ENCODE assay signal across 8 cellular contexts in the genomic region with DNA sequence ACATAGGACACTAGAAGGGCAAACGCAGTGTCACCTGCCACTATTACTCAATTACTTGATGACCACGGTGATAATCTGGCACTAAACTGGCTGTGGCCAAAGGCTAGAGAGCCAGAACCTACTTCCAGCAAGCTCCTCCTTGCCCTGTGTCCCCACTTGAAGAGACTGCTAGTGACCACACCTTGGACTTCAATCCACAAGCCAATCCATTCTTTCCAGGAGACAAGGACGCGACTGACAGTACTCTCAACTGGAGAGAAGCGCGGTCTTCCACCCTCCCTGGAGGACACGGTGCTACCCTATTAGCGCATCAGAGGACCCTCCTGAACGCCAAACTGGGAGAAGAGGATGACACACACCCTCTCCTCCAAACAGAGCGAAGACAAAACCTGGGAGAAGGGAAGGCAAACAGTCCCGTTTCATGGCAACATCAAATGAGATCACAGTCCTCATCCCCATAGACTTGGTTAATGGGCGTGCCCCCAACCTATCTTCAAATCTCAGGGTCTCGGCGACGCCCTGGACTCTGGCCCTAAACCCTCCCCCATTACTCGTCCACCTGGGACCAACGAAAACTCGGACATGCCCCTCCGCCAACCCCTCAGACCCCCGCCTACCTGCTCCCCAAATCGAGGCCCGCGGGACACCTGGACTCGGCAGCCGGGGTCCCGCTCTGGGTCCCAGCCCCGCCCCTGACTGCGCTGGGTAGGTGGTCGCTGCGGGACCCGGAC. TPM values are rescaled to one million over a fixed set of nuclear protein-coding genes. Genes with fewer than 3 reads are reported as not detected.
DNase-seq lines count a peak whose midpoint lies in the region; ATAC-seq and TF ChIP-seq lines count a peak whose summit lies in the region.

No MANE protein-coding gene starts in this region.

- H3K27me3 Mint-ChIP-seq in activated CD4-positive, alpha-beta T cell treated with anti-CD3 and anti-CD28 coated beads, Interleukin-2, amount 10 ng/mL, durations not matched to agents 7 days and 5 days: no peaks in the 10 kb centered on the region
- no peaks in the 10 kb centered on the region for H3K27me3 Mint-ChIP-seq in T-helper 17 cell
- H3K27me3 Mint-ChIP-seq in naive thymus-derived CD4-positive, alpha-beta T cell: peaks cover 0 to 6% (median 0%) of the 10 kb centered on the region in 5 donors

- no peaks in the 10 kb centered on the region for H3K9me3 Mint-ChIP-seq in activated CD4-positive, alpha-beta T cell treated with anti-CD3 and anti-CD28 coated beads, Interleukin-2, amount 10 ng/mL, durations not matched to agents 7 days and 5 days
- peaks cover 0 to 5% (median 0%) of the 10 kb centered on the region in 11 donors for H3K9me3 Mint-ChIP-seq in naive thymus-derived CD4-positive, alpha-beta T cell

- peaks cover 45% of the 10 kb centered on the region for H3K4me1 Mint-ChIP-seq in activated CD4-positive, alpha-beta T cell treated with anti-CD3 and anti-CD28 coated beads, Interleukin-2, amount 10 ng/mL, durations not matched to agents 7 days and 5 days
- peaks cover 24% of the 10 kb centered on the region for H3K4me1 Mint-ChIP-seq in T-helper 17 cell
- H3K4me1 Mint-ChIP-seq in naive thymus-derived CD4-positive, alpha-beta T cell: peaks cover 16 to 38% (median 31%) of the 10 kb centered on the region in 7 donors

- H3K27ac ChIP-seq in naive thymus-derived CD4-positive, alpha-beta T cell (ENCODE audit: low read depth, low read length): peak overlapping the region; percentile 97

- H3K36me3 Mint-ChIP-seq in activated CD4-positive, alpha-beta T cell treated with anti-CD3 and anti-CD28 coated beads, Interleukin-2, amount 10 ng/mL, durations not matched to agents 7 days and 5 days (ENCODE audit: low read depth): peaks cover 12% of the 10 kb centered on the region
- H3K36me3 Mint-ChIP-seq in T-helper 17 cell (ENCODE audit: low read depth): no peaks in the 10 kb centered on the region
- H3K36me3 Mint-ChIP-seq in naive thymus-derived CD4-positive, alpha-beta T cell: peaks cover 0 to 7% (median 4%) of the 10 kb centered on the region in 5 donors

- peak overlapping the region; percentile 88 for H3K4me3 Mint-ChIP-seq in activated CD4-positive, alpha-beta T cell treated with anti-CD3 and anti-CD28 coated beads, Interleukin-2, amount 10 ng/mL, durations not matched to agents 7 days and 5 days
- peak overlapping the region; percentile 96 for H3K4me3 Mint-ChIP-seq in T-helper 17 cell
- H3K4me3 Mint-ChIP-seq in naive thymus-derived CD4-positive, alpha-beta T cell: peak overlapping the region; percentile 90 to 99 (median 96)

- CTCF ChIA-PET in activated CD4-positive, alpha-beta T cell treated with anti-CD3 and anti-CD28 coated beads, Interleukin-2, amount 10 ng/mL, durations not matched to agents 7 days and 5 days (lab: Charles Lee): interaction anchor here (0.6 to 2.5 kb wide), 3 partner anchors 30 to 601 kb away, joined by 3 to 6 read pairs (median 3); no protein-coding TSS in a partner anchor
- CTCF ChIA-PET in naive thymus-derived CD4-positive, alpha-beta T cell (lab: Charles Lee): interaction anchor here (0.5 to 0.6 kb wide), 2 partner anchors 73 to 119 kb away, joined by 3 read pairs; no protein-coding TSS in a partner anchor

- peak; percentile 15 for ATAC-seq in HG03378 (IDR thresholded peaks at IDR 0.05; ENCODE audit: unreplicated experiment)
- ATAC-seq in T-helper 17 cell: peak; percentile 2
- ATAC-seq in naive thymus-derived CD4-positive, alpha-beta T cell: no peak

- no peaks in the 10 kb centered on the region for H3K27me3 ChIP-seq in naive thymus-derived CD4-positive, alpha-beta T cell (ENCODE audit: control insufficient read depth in 2 of 2, insufficient read depth in 2 of 2, low read length in 2 of 2)

- no peak for DNase-seq in activated CD4-positive, alpha-beta T cell treated with anti-CD3 and anti-CD28 coated beads, Interleukin-2, amount 10 ng/mL, durations not matched to agents 7 days and 5 days
- no peak for DNase-seq in activated CD4-positive, alpha-beta T cell treated with anti-CD3 and anti-CD28 coated beads for 4 hours
- DNase-seq in T-helper 17 cell (no peak), erythroblast (lab: John Stamatoyannopoulos, UW) (peak; percentile 79 to 82), DMS114 treated with DMSO at 0.1 percent for 48 hours (lab: John Stamatoyannopoulos, UW; ENCODE audit: unreplicated experiment) (no peak)
- peak in 4 of 9 donors; percentile 9 to 14 (median 10) for DNase-seq in naive thymus-derived CD4-positive, alpha-beta T cell
- no peak for DNase-seq in effector CD4-positive, alpha-beta T cell

- no peak for TF ChIP-seq POLR2A in erythroblast (IDR thresholded peaks at IDR 0.05; ENCODE audit: low read length)

- no peaks in the 10 kb centered on the region for H3K9me3 ChIP-seq in T-helper 17 cell (ENCODE audit: control insufficient read depth, low read length, poor library complexity, severe bottlenecking)
- H3K9me3 ChIP-seq in naive thymus-derived CD4-positive, alpha-beta T cell (ENCODE audit: control insufficient read depth in 2 of 3, low read length in 3 of 3): no peaks in the 10 kb centered on the region

- intact Hi-C loops in naive thymus-derived CD4-positive, alpha-beta T cell (cut with micrococcal nuclease): loop anchor here (1.0 to 5.0 kb wide), 13 partner anchors 30 to 355 kb away; a partner anchor contains a TSS

- H3K4me1 ChIP-seq in naive thymus-derived CD4-positive, alpha-beta T cell (ENCODE audit: control insufficient read depth in 2 of 2, insufficient read depth in 2 of 2, low read length in 2 of 2): peaks cover 13 to 18% of the 10 kb centered on the region in 2 donors

- peak overlapping the region; percentile 92 for H3K4me3 ChIP-seq in naive thymus-derived CD4-positive, alpha-beta T cell (ENCODE audit: low read length)

- peak overlapping the region; percentile 97 for H3K27ac Mint-ChIP-seq in activated CD4-positive, alpha-beta T cell treated with anti-CD3 and anti-CD28 coated beads, Interleukin-2, amount 10 ng/mL, durations not matched to agents 7 days and 5 days
- peak overlapping the region; percentile 98 for H3K27ac Mint-ChIP-seq in T-helper 17 cell
- peak overlapping the region; percentile 97 to 100 (median 98) for H3K27ac Mint-ChIP-seq in naive thymus-derived CD4-positive, alpha-beta T cell

- POLR2A ChIA-PET in activated CD4-positive, alpha-beta T cell treated with anti-CD3 and anti-CD28 coated beads, Interleukin-2, amount 10 ng/mL, durations not matched to agents 7 days and 5 days (lab: Charles Lee): interaction anchor here (0.6 kb wide), 1 partner anchor 16 kb away, joined by 3 read pairs; no protein-coding TSS in a partner anchor
- POLR2A ChIA-PET in naive thymus-derived CD4-positive, alpha-beta T cell (lab: Charles Lee): interaction anchor here (0.7 to 2.8 kb wide), 14 partner anchors 17 to 856 kb away, joined by 3 to 10 read pairs (median 4); a partner anchor contains a TSS

- H3K36me3 ChIP-seq in naive thymus-derived CD4-positive, alpha-beta T cell (ENCODE audit: control insufficient read depth in 2 of 3, insufficient read depth in 3 of 3, low read length in 3 of 3): peaks cover 0 to 22% (median 4%) of the 10 kb centered on the region in 3 experiments

RNA-seq across cellular contexts. Expression of a gene that starts 0.5 kb away (rescaled TPM):
- 10 to 100 TPM; 39.4 to 48.0 TPM for total RNA-seq in activated CD4-positive, alpha-beta T cell treated with anti-CD3 and anti-CD28 coated beads, Interleukin-2, amount 10 ng/mL, durations not matched to agents 7 days and 5 days
- 10 to 100 TPM; 34.1 to 44.9 TPM for total RNA-seq in T-helper 17 cell
- 10 to 100 TPM; 39.4 to 94.7 (median 66.9) TPM for total RNA-seq in naive thymus-derived CD4-positive, alpha-beta T cell
- polyA plus RNA-seq in naive thymus-derived CD4-positive, alpha-beta T cell: 1 to 10 TPM; 4.7 to 6.6 TPM

RNA-seq across cellular contexts. Expression of a gene that starts 30.3 kb away (rescaled TPM):
- 10 to 100 TPM; 10.9 to 11.8 TPM for total RNA-seq in activated CD4-positive, alpha-beta T cell treated with anti-CD3 and anti-CD28 coated beads, Interleukin-2, amount 10 ng/mL, durations not matched to agents 7 days and 5 days
- total RNA-seq in T-helper 17 cell: 10 to 100 TPM; 13.2 to 15.3 TPM
- 10 to 100 TPM in 3 of 5 experiments, 1 to 10 TPM in 2; 6.2 to 13.9 (median 12.1) TPM for total RNA-seq in naive thymus-derived CD4-positive, alpha-beta T cell
- polyA plus RNA-seq in naive thymus-derived CD4-positive, alpha-beta T cell: 10 to 100 TPM; 11.0 to 16.4 TPM

RNA-seq across cellular contexts. Expression of a gene that starts 44.6 kb away (rescaled TPM):
- 100 to 1,000 TPM; 100 TPM for total RNA-seq in activated CD4-positive, alpha-beta T cell treated with anti-CD3 and anti-CD28 coated beads, Interleukin-2, amount 10 ng/mL, durations not matched to agents 7 days and 5 days
- 10 to 100 TPM; 87.8 to 89.1 TPM for total RNA-seq in T-helper 17 cell
- 10 to 100 TPM; 44.7 to 98.7 (median 69.4) TPM for total RNA-seq in naive thymus-derived CD4-positive, alpha-beta T cell
- polyA plus RNA-seq in naive thymus-derived CD4-positive, alpha-beta T cell: 10 to 100 TPM; 76.5 to 86.3 TPM

Comparison
In these comparisons a context has a peak if more than half of its experiments do, and no peak if none do; other contexts are left out.
1. DNase-seq: peak in erythroblast (2 of 2); none in activated CD4-positive, alpha-beta T cell treated with anti-CD3 and anti-CD28 coated beads, Interleukin-2, amount 10 ng/mL, durations not matched to agents 7 days and 5 days (single experiment), activated CD4-positive, alpha-beta T cell treated with anti-CD3 and anti-CD28 coated beads for 4 hours (0 of 2), T-helper 17 cell (0 of 3), effector CD4-positive, alpha-beta T cell (single experiment) and DMS114 treated with DMSO at 0.1 percent for 48 hours (single experiment).
2. Peak in every context shown above with its lines, with median percentiles within 50 percentile points of each other: H3K27ac Mint-ChIP-seq and H3K4me3 Mint-ChIP-seq.